Comparison of ENCODE assay signal across 10 cellular contexts in the genomic region with DNA sequence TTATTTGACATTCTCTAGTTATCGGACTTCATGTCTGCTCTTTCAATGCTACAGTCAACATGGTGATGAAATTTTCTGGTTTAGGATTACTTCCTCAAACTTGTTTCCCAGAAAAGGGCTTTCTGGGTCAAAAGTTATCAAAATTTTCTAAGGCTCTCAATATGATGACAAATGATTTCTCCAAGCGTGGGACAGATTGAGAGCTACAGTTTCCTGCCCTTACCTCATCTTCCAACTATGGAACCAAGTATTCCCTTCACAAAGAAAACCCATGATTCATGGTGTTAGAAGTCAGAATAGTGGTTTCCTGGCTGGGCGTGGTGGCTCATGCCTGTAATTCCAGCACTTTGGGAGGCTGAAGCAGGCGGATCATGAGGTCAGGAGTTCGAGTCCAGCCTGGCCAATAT. TPM values are rescaled to one million over a fixed set of nuclear protein-coding genes. Genes with fewer than 3 reads are reported as not detected.
DNase-seq lines count a peak whose midpoint lies in the region; ATAC-seq and TF ChIP-seq lines count a peak whose summit lies in the region.
"Had no signal": no experiment of that assay in that cellular context is flagged by ENCODE, and none has a peak within 500 bp of the region (broad histone marks: within the 10 kb centered on the region; RNA-seq: fewer than 3 reads in every experiment).

No MANE protein-coding gene starts in this region.

- POLR2A ChIA-PET in activated CD4-positive, alpha-beta T cell treated with anti-CD3 and anti-CD28 coated beads, Interleukin-2, amount 10 ng/mL, durations not matched to agents 7 days and 5 days (lab: Charles Lee) = no interaction called here

- peaks cover 4% of the 10 kb centered on the region for H3K36me3 Mint-ChIP-seq in activated CD4-positive, alpha-beta T cell treated with anti-CD3 and anti-CD28 coated beads, Interleukin-2, amount 10 ng/mL, durations not matched to agents 7 days and 5 days (ENCODE audit: low read depth)
- peaks cover 20% of the 10 kb centered on the region for H3K36me3 Mint-ChIP-seq in activated CD8-positive, alpha-beta memory T cell treated with anti-CD3 and anti-CD28 coated beads, Interleukin-2, amount 10 ng/mL, durations not matched to agents 7 days and 5 days

- peak; percentile 93 for DNase-seq in Daoy (ENCODE audit: low read depth)
- DNase-seq in NOMO-1 treated with dmso at 0.1 percent for 144 hours (lab: John Stamatoyannopoulos, UW; ENCODE audit: unreplicated experiment) = peak; percentile 47
- peak; percentile 97 for DNase-seq in dedifferentiated amniotic fluid mesenchymal stem cell (ENCODE audit: extremely low spot score)
- no peak for DNase-seq in omental fat pad (ENCODE audit: low spot score)
- no peak for DNase-seq in activated CD4-positive, alpha-beta T cell treated with anti-CD3 and anti-CD28 coated beads, Interleukin-2, amount 10 ng/mL, durations not matched to agents 7 days and 5 days
- no peak for DNase-seq in activated CD8-positive, alpha-beta memory T cell treated with anti-CD3 and anti-CD28 coated beads, Interleukin-2, amount 10 ng/mL, durations not matched to agents 7 days and 5 days
- no peak for DNase-seq in NK-92 (lab: John Stamatoyannopoulos, UW; ENCODE audit: unreplicated experiment)

- H3K4me1 Mint-ChIP-seq in activated CD4-positive, alpha-beta T cell treated with anti-CD3 and anti-CD28 coated beads, Interleukin-2, amount 10 ng/mL, durations not matched to agents 7 days and 5 days = peaks cover 54% of the 10 kb centered on the region
- peaks cover 36% of the 10 kb centered on the region for H3K4me1 Mint-ChIP-seq in activated CD8-positive, alpha-beta memory T cell treated with anti-CD3 and anti-CD28 coated beads, Interleukin-2, amount 10 ng/mL, durations not matched to agents 7 days and 5 days

- no peaks in the 10 kb centered on the region for H3K27me3 Mint-ChIP-seq in activated CD4-positive, alpha-beta T cell treated with anti-CD3 and anti-CD28 coated beads, Interleukin-2, amount 10 ng/mL, durations not matched to agents 7 days and 5 days
- H3K27me3 Mint-ChIP-seq in activated CD8-positive, alpha-beta memory T cell treated with anti-CD3 and anti-CD28 coated beads, Interleukin-2, amount 10 ng/mL, durations not matched to agents 7 days and 5 days = no peaks in the 10 kb centered on the region

- TF ChIP-seq CTCF in omental fat pad (IDR thresholded peaks at IDR 0.05) = no peak

- no peak overlapping the region for H3K4me3 Mint-ChIP-seq in activated CD4-positive, alpha-beta T cell treated with anti-CD3 and anti-CD28 coated beads, Interleukin-2, amount 10 ng/mL, durations not matched to agents 7 days and 5 days
- H3K4me3 Mint-ChIP-seq in activated CD8-positive, alpha-beta memory T cell treated with anti-CD3 and anti-CD28 coated beads, Interleukin-2, amount 10 ng/mL, durations not matched to agents 7 days and 5 days = no peak overlapping the region
- H3K4me3 Mint-ChIP-seq: activated T-helper 1 cell treated with anti-CD3 and anti-CD28 coated beads, Interleukin-12 subunit alpha, Interleukin-12 subunit beta, Interleukin-2, Interleukin-4 antibody, amounts not matched to agents 30 ng/mL and 10 ng/mL and 1 ng/mL, durations not matched to agents 14 hours and 24 hours and 36 hours had no signal

- ATAC-seq in omental fat pad (ENCODE audit: low FRiP score) = peak; percentile 61
- ATAC-seq in GM18861 (IDR thresholded peaks at IDR 0.05; ENCODE audit: unreplicated experiment) = no peak
- ATAC-seq in activated CD8-positive, alpha-beta memory T cell treated with anti-CD3 and anti-CD28 coated beads, Interleukin-2, amount 10 ng/mL, durations not matched to agents 7 days and 5 days = no peak

- H3K9me3 Mint-ChIP-seq in activated CD4-positive, alpha-beta T cell treated with anti-CD3 and anti-CD28 coated beads, Interleukin-2, amount 10 ng/mL, durations not matched to agents 7 days and 5 days = peaks cover under 1% of the 10 kb centered on the region
- peaks cover 4% of the 10 kb centered on the region for H3K9me3 Mint-ChIP-seq in activated CD8-positive, alpha-beta memory T cell treated with anti-CD3 and anti-CD28 coated beads, Interleukin-2, amount 10 ng/mL, durations not matched to agents 7 days and 5 days (ENCODE audit: low read depth)
- H3K9me3 Mint-ChIP-seq: activated T-helper 1 cell treated with anti-CD3 and anti-CD28 coated beads, Interleukin-12 subunit alpha, Interleukin-12 subunit beta, Interleukin-2, Interleukin-4 antibody, amounts not matched to agents 30 ng/mL and 10 ng/mL and 1 ng/mL, durations not matched to agents 14 hours and 24 hours and 36 hours had no signal

- CTCF ChIA-PET in activated CD4-positive, alpha-beta T cell treated with anti-CD3 and anti-CD28 coated beads, Interleukin-2, amount 10 ng/mL, durations not matched to agents 7 days and 5 days (lab: Charles Lee) = interaction anchor here (1.1 kb wide), 2 partner anchors 10 to 13 kb away, joined by 5 to 6 read pairs; no protein-coding TSS in a partner anchor
- CTCF ChIA-PET in activated CD8-positive, alpha-beta memory T cell treated with anti-CD3 and anti-CD28 coated beads, Interleukin-2, amount 10 ng/mL, durations not matched to agents 7 days and 5 days (lab: Charles Lee) = interaction anchor here (1.5 kb wide), 1 partner anchor 13 kb away, joined by 4 read pairs; no protein-coding TSS in a partner anchor

- H3K27ac Mint-ChIP-seq in activated CD4-positive, alpha-beta T cell treated with anti-CD3 and anti-CD28 coated beads, Interleukin-2, amount 10 ng/mL, durations not matched to agents 7 days and 5 days = no peak overlapping the region
- no peak overlapping the region for H3K27ac Mint-ChIP-seq in activated CD8-positive, alpha-beta memory T cell treated with anti-CD3 and anti-CD28 coated beads, Interleukin-2, amount 10 ng/mL, durations not matched to agents 7 days and 5 days
- H3K27ac Mint-ChIP-seq: activated T-helper 1 cell treated with anti-CD3 and anti-CD28 coated beads, Interleukin-12 subunit alpha, Interleukin-12 subunit beta, Interleukin-2, Interleukin-4 antibody, amounts not matched to agents 30 ng/mL and 10 ng/mL and 1 ng/mL, durations not matched to agents 14 hours and 24 hours and 36 hours had no signal

RNA-seq across cellular contexts. Expression of a gene that starts 17.8 kb away (rescaled TPM):
- total RNA-seq in Daoy (2014; rRNA removed; shearing (Covaris generic)) = not detected in 2 replicates
- under 1 TPM in 2 of 4 donors, not detected in 2; under 0.01 TPM for total RNA-seq in omental fat pad
- 1 to 10 TPM; 2.0 TPM for total RNA-seq in activated CD4-positive, alpha-beta T cell treated with anti-CD3 and anti-CD28 coated beads, Interleukin-2, amount 10 ng/mL, durations not matched to agents 7 days and 5 days
- total RNA-seq in activated CD8-positive, alpha-beta memory T cell treated with anti-CD3 and anti-CD28 coated beads, Interleukin-2, amount 10 ng/mL, durations not matched to agents 7 days and 5 days = 1 to 10 TPM; 3.6 to 6.1 TPM
- total RNA-seq: SK-MEL-5 had no signal

Comparison
In these comparisons a context has a peak if more than half of its experiments do, and no peak if none do; other contexts are left out.
1. DNase-seq: peak in Daoy (single experiment), NOMO-1 treated with dmso at 0.1 percent for 144 hours (single experiment) and dedifferentiated amniotic fluid mesenchymal stem cell (single experiment); none in omental fat pad (single experiment), activated CD4-positive, alpha-beta T cell treated with anti-CD3 and anti-CD28 coated beads, Interleukin-2, amount 10 ng/mL, durations not matched to agents 7 days and 5 days (single experiment), activated CD8-positive, alpha-beta memory T cell treated with anti-CD3 and anti-CD28 coated beads, Interleukin-2, amount 10 ng/mL, durations not matched to agents 7 days and 5 days (single experiment) and NK-92 (single experiment).